ENCODE assay signal across 15 cellular contexts in genomic region chr1:13947658-13948057, GRCh38.
A peak's percentile ranks its signal among the peaks of the same experiment; 100 is the strongest.
DNase-seq lines count a peak whose midpoint lies in the region; ATAC-seq and TF ChIP-seq lines count a peak whose summit lies in the region.
"Had no signal": no experiment of that assay in that cellular context is flagged by ENCODE, and none has a peak within 500 bp of the region (broad histone marks: within the 10 kb centered on the region; RNA-seq: fewer than 3 reads in every experiment).

No MANE protein-coding gene starts in this region.

- H3K4me1 ChIP-seq in right cardiac atrium (ENCODE audit: control insufficient read depth, insufficient read depth, low read length) (peaks cover 2% of the 10 kb centered on the region), heart right ventricle (no peaks in the 10 kb centered on the region), stomach (no peaks in the 10 kb centered on the region)
- H3K4me1 ChIP-seq: BE2C, HAP-1 had no signal

- no peaks in the 10 kb centered on the region for H3K4me1 Mint-ChIP-seq in activated CD4-positive, alpha-beta T cell treated with anti-CD3 and anti-CD28 coated beads, Interleukin-2, amount 10 ng/mL, durations not matched to agents 7 days and 5 days

- POLR2A ChIA-PET in activated CD4-positive, alpha-beta T cell treated with anti-CD3 and anti-CD28 coated beads, Interleukin-2, amount 10 ng/mL, durations not matched to agents 7 days and 5 days (lab: Charles Lee): no interaction called here

- H3K27ac ChIP-seq in right cardiac atrium (ENCODE audit: low read length) (peak overlapping the region; percentile 45), heart right ventricle (peak overlapping the region in 2 of 10 donors; percentile 65 to 76), coronary artery (peak overlapping the region; percentile 3 to 77), stomach (peak overlapping the region in 3 of 5 donors; percentile 56 to 76 (median 72))
- H3K27ac ChIP-seq: C4-2B had no signal

- ATAC-seq in right cardiac atrium (no peak), heart right ventricle (no peak)
- ATAC-seq: CD8-positive, alpha-beta T cell had no signal

- CTCF ChIA-PET in activated CD4-positive, alpha-beta T cell treated with anti-CD3 and anti-CD28 coated beads, Interleukin-2, amount 10 ng/mL, durations not matched to agents 7 days and 5 days (lab: Charles Lee): no interaction called here

- intact Hi-C loops in right cardiac atrium (cut with DNase I): no loop called here
- intact Hi-C loops in heart right ventricle (cut with DNase I): no loop called here
- intact Hi-C loops in stomach (cut with DNase I; ENCODE audit: low total_unique reads): no loop called here

- H3K9me3 ChIP-seq in right cardiac atrium (ENCODE audit: control insufficient read depth, low read length) (no peaks in the 10 kb centered on the region), heart right ventricle (peaks cover 0 to 12% (median 0%) of the 10 kb centered on the region in 11 donors), stomach (peaks cover 0 to 7% (median 0%) of the 10 kb centered on the region in 4 donors)
- H3K9me3 ChIP-seq: BE2C, HAP-1 had no signal

- H3K4me3 ChIP-seq in right cardiac atrium (ENCODE audit: low read length): no peak overlapping the region
- H3K4me3 ChIP-seq in heart right ventricle: no peak overlapping the region
- H3K4me3 ChIP-seq in coronary artery: no peak overlapping the region
- no peak overlapping the region for H3K4me3 ChIP-seq in stomach
- H3K4me3 ChIP-seq: HAP-1 had no signal

- no peak for DNase-seq in right cardiac atrium
- no peak for DNase-seq in heart right ventricle
- DNase-seq in coronary artery (ENCODE audit: low spot score): no peak
- no peak for DNase-seq in stomach
- DNase-seq in islet precursor cell: no peak
- no peak for DNase-seq in stimulated activated CD8-positive, alpha-beta memory T cell treated with anti-CD3 and anti-CD28 coated beads, Interleukin-4, amount 100 ng/mL, for 48 hours
- DNase-seq in activated CD4-positive, alpha-beta T cell treated with anti-CD3 and anti-CD28 coated beads, Interleukin-2, amount 10 ng/mL, durations not matched to agents 7 days and 5 days: no peak
- DNase-seq: BE2C; CD8-positive, alpha-beta T cell; COR-L47; DMS153; DMS79 treated with DMSO at 0.1 percent for 48 hours; EL had no signal

- H3K4me3 Mint-ChIP-seq in activated CD4-positive, alpha-beta T cell treated with anti-CD3 and anti-CD28 coated beads, Interleukin-2, amount 10 ng/mL, durations not matched to agents 7 days and 5 days: no peak overlapping the region
- H3K4me3 Mint-ChIP-seq: CD8-positive, alpha-beta T cell had no signal

- H3K9me3 Mint-ChIP-seq in activated CD4-positive, alpha-beta T cell treated with anti-CD3 and anti-CD28 coated beads, Interleukin-2, amount 10 ng/mL, durations not matched to agents 7 days and 5 days: peaks cover 4% of the 10 kb centered on the region

- no peaks in the 10 kb centered on the region for H3K27me3 ChIP-seq in right cardiac atrium (ENCODE audit: control insufficient read depth, insufficient read depth)
- H3K27me3 ChIP-seq in heart right ventricle: peaks cover 0 to 14% (median 0%) of the 10 kb centered on the region in 7 donors
- no peaks in the 10 kb centered on the region for H3K27me3 ChIP-seq in stomach
- H3K27me3 ChIP-seq: BE2C had no signal

- H3K36me3 ChIP-seq in heart right ventricle (no peaks in the 10 kb centered on the region), stomach (no peaks in the 10 kb centered on the region)
- H3K36me3 ChIP-seq: BE2C, HAP-1 had no signal

- no peaks in the 10 kb centered on the region for H3K36me3 Mint-ChIP-seq in activated CD4-positive, alpha-beta T cell treated with anti-CD3 and anti-CD28 coated beads, Interleukin-2, amount 10 ng/mL, durations not matched to agents 7 days and 5 days (ENCODE audit: low read depth)
- H3K36me3 Mint-ChIP-seq: CD8-positive, alpha-beta T cell had no signal

- no peak for TF ChIP-seq POLR2A in stomach (IDR thresholded peaks at IDR 0.05)

- TF ChIP-seq EP300 in stomach (IDR thresholded peaks at IDR 0.05): no peak

- H3K27ac Mint-ChIP-seq in activated CD4-positive, alpha-beta T cell treated with anti-CD3 and anti-CD28 coated beads, Interleukin-2, amount 10 ng/mL, durations not matched to agents 7 days and 5 days: no peak overlapping the region
- H3K27ac Mint-ChIP-seq: CD8-positive, alpha-beta T cell had no signal

- TF ChIP-seq CTCF in heart right ventricle (IDR thresholded peaks at IDR 0.05) (no peak), coronary artery (IDR thresholded peaks at IDR 0.05) (no peak), stomach (IDR thresholded peaks at IDR 0.05) (no peak)

- WGBS in right cardiac atrium: 86% methylated on average over 7 of the region's 7 CpGs
- WGBS in heart right ventricle, 2 donors: 84 to 85% methylated on average over 7 of the region's 7 CpGs
- WGBS in stomach, 5 donors: 86 to 96% (median 91%) methylated on average over 6 to 7 of the region's 7 CpGs

- H3K27me3 Mint-ChIP-seq in activated CD4-positive, alpha-beta T cell treated with anti-CD3 and anti-CD28 coated beads, Interleukin-2, amount 10 ng/mL, durations not matched to agents 7 days and 5 days: no peaks in the 10 kb centered on the region
